In genomic region chr5:179734536-179735164, GRCh38 we compare ENCODE assay signal across 1 cellular context.
TF ChIP-seq lines count a peak whose summit lies in the region.

No MANE protein-coding gene starts in this region.

TF ChIP-seq in GM12878, 131 proteins besides CTCF, POLR2A, EP300 and RAD21:
- TF ChIP-seq MAX (IDR thresholded peaks at IDR 0.05; ENCODE audit: low read depth, low read length) (no peak), CBX3 (IDR thresholded peaks at IDR 0.05; ENCODE audit: borderline replicate concordance, low read depth) (no peak), PRDM15 (CRISPR knock-in tag; IDR thresholded peaks at IDR 0.05) (no peak), NKRF (conservative IDR thresholded peaks at IDR 0.05) (no peak), JUNB (IDR thresholded peaks at IDR 0.05) (no peak), CBX5 (IDR thresholded peaks at IDR 0.05; ENCODE audit: low read depth) (no peak), RFX5 (IDR thresholded peaks at IDR 0.05; ENCODE audit: low read depth, low read length) (no peak), E2F4 (IDR thresholded peaks at IDR 0.05; ENCODE audit: low read depth, low read length) (no peak), ZBTB4 (CRISPR knock-in tag; IDR thresholded peaks at IDR 0.05) (no peak), E2F8 (IDR thresholded peaks at IDR 0.05; ENCODE audit: low read depth, partially characterized antibody) (no peak), FOS (IDR thresholded peaks at IDR 0.05; ENCODE audit: borderline replicate concordance, extremely low read depth, insufficient read length) (no peak), BMI1 (IDR thresholded peaks at IDR 0.05; ENCODE audit: borderline replicate concordance) (no peak), CREM (IDR thresholded peaks at IDR 0.05; ENCODE audit: low read depth) (no peak), BHLHE40 (IDR thresholded peaks at IDR 0.05; ENCODE audit: borderline replicate concordance in 1 of 2, low read depth in 2 of 2, low read length in 1 of 2) (no peak), CUX1 (IDR thresholded peaks at IDR 0.05; ENCODE audit: insufficient replicate concordance, low read depth, low read length) (no peak), MLLT1 (IDR thresholded peaks at IDR 0.05) (no peak), TAF1 (IDR thresholded peaks at IDR 0.05; ENCODE audit: borderline replicate concordance, low read depth, low read length) (no peak), SRF (IDR thresholded peaks at IDR 0.05; ENCODE audit: low read depth in 2 of 2, low read length in 2 of 2) (no peak)
